8 cellular contexts compared by ENCODE assay signal in the genomic region with DNA sequence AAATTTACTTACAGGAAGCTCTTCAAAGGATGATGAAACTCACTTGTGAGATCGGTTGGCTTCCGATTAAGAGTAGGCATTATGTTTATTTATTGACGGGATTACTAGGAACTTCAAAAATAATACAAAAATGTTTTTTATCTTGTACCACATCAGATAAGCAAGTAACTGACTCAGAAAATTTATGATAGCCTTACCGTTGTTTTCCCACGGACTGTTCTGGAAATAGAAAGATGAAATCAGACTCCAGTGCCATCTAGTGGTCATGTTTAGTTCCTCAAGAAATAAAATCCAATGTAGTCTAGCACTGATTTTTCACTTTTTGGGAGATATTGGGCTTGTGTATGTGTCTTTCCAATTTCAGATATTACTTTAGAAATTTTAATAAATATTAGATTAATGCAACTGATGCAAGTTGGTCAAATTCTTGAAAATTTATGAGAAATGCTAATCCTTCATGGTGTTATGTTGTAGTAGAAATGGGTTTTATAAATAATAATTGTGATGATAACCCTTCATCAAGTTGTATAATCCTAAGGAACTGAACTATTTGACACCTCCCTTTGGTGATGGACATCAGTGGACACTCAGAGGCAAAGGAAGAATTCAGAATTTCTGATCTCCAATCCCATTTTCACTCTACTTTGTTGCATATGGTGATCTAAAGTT.
DNase-seq lines count a peak whose midpoint lies in the region; ATAC-seq lines count a peak whose summit lies in the region.

No MANE protein-coding gene starts in this region.

- POLR2A ChIA-PET in activated CD8-positive, alpha-beta T cell treated with anti-CD3 and anti-CD28 coated beads, Interleukin-2, amount 10 ng/mL, durations not matched to agents 7 days and 5 days (lab: Charles Lee): interaction anchor here (0.6 kb wide), 1 partner anchor 1735 kb away, joined by 3 read pairs; no protein-coding TSS in a partner anchor

- no peaks in the 10 kb centered on the region for H3K36me3 Mint-ChIP-seq in stimulated activated naive CD8-positive, alpha-beta T cell treated with anti-CD3 and anti-CD28 coated beads, Interleukin-15, Interleukin-2, amounts not matched to agents 100 ng/mL and 50 ng/mL, for 24 hours (ENCODE audit: low read depth)
- H3K36me3 Mint-ChIP-seq in activated CD8-positive, alpha-beta T cell treated with anti-CD3 and anti-CD28 coated beads, Interleukin-2, amount 10 ng/mL, durations not matched to agents 7 days and 5 days (ENCODE audit: low read depth): peaks cover 15% of the 10 kb centered on the region

- CTCF ChIA-PET in activated CD8-positive, alpha-beta T cell treated with anti-CD3 and anti-CD28 coated beads, Interleukin-2, amount 10 ng/mL, durations not matched to agents 7 days and 5 days (lab: Charles Lee): interaction anchor here (0.6 to 1.4 kb wide), 7 partner anchors 11 to 467 kb away, joined by 3 to 12 read pairs (median 3); no protein-coding TSS in a partner anchor

- peaks cover 18% of the 10 kb centered on the region for H3K4me1 Mint-ChIP-seq in stimulated activated naive CD8-positive, alpha-beta T cell treated with anti-CD3 and anti-CD28 coated beads, Interleukin-15, Interleukin-2, amounts not matched to agents 100 ng/mL and 50 ng/mL, for 24 hours (ENCODE audit: low read depth)
- peaks cover 49% of the 10 kb centered on the region for H3K4me1 Mint-ChIP-seq in activated CD8-positive, alpha-beta T cell treated with anti-CD3 and anti-CD28 coated beads, Interleukin-2, amount 10 ng/mL, durations not matched to agents 7 days and 5 days (ENCODE audit: low read depth)

- peak overlapping the region; percentile 47 for H3K4me3 Mint-ChIP-seq in stimulated activated naive CD8-positive, alpha-beta T cell treated with anti-CD3 and anti-CD28 coated beads, Interleukin-15, Interleukin-2, amounts not matched to agents 100 ng/mL and 50 ng/mL, for 24 hours
- peak overlapping the region; percentile 42 for H3K4me3 Mint-ChIP-seq in activated CD8-positive, alpha-beta T cell treated with anti-CD3 and anti-CD28 coated beads, Interleukin-2, amount 10 ng/mL, durations not matched to agents 7 days and 5 days

- no peak for DNase-seq in stimulated activated naive CD8-positive, alpha-beta T cell treated with anti-CD3 and anti-CD28 coated beads, Interleukin-15, Interleukin-2, amounts not matched to agents 100 U/mL and 50 U/mL, for 24 hours
- peak; percentile 2 for DNase-seq in NCI-H1436 treated with DMSO at 0.1 percent for 48 hours (lab: John Stamatoyannopoulos, UW)
- no peak for DNase-seq in activated CD8-positive, alpha-beta T cell treated with anti-CD3 and anti-CD28 coated beads, Interleukin-2, amount 10 ng/mL, durations not matched to agents 7 days and 5 days
- peak; percentile 47 for DNase-seq in glomerular visceral epithelial cell (ENCODE audit: extremely low spot score)
- DNase-seq in retina: peak; percentile 31

- no peak for ATAC-seq in stimulated activated naive CD8-positive, alpha-beta T cell treated with anti-CD3 and anti-CD28 coated beads, Interleukin-15, Interleukin-2, amounts not matched to agents 100 U/mL and 50 U/mL, for 24 hours
- no peak for ATAC-seq in activated CD8-positive, alpha-beta T cell treated with anti-CD3 and anti-CD28 coated beads, Interleukin-2, amount 10 ng/mL, durations not matched to agents 7 days and 5 days
- no peak for ATAC-seq in HG03097 (IDR thresholded peaks at IDR 0.05; ENCODE audit: low FRiP score, unreplicated experiment)
- ATAC-seq in HG03521 (IDR thresholded peaks at IDR 0.05; ENCODE audit: unreplicated experiment): no peak

- H3K9me3 Mint-ChIP-seq in stimulated activated naive CD8-positive, alpha-beta T cell treated with anti-CD3 and anti-CD28 coated beads, Interleukin-15, Interleukin-2, amounts not matched to agents 100 ng/mL and 50 ng/mL, for 24 hours: no peaks in the 10 kb centered on the region
- H3K9me3 Mint-ChIP-seq in activated CD8-positive, alpha-beta T cell treated with anti-CD3 and anti-CD28 coated beads, Interleukin-2, amount 10 ng/mL, durations not matched to agents 7 days and 5 days (ENCODE audit: insufficient read depth): peaks cover 13% of the 10 kb centered on the region

- H3K27me3 Mint-ChIP-seq in stimulated activated naive CD8-positive, alpha-beta T cell treated with anti-CD3 and anti-CD28 coated beads, Interleukin-15, Interleukin-2, amounts not matched to agents 100 ng/mL and 50 ng/mL, for 24 hours: no peaks in the 10 kb centered on the region
- H3K27me3 Mint-ChIP-seq in activated CD8-positive, alpha-beta T cell treated with anti-CD3 and anti-CD28 coated beads, Interleukin-2, amount 10 ng/mL, durations not matched to agents 7 days and 5 days (ENCODE audit: low read depth): peaks cover 10% of the 10 kb centered on the region

- no peak overlapping the region for H3K27ac Mint-ChIP-seq in stimulated activated naive CD8-positive, alpha-beta T cell treated with anti-CD3 and anti-CD28 coated beads, Interleukin-15, Interleukin-2, amounts not matched to agents 100 ng/mL and 50 ng/mL, for 24 hours
- H3K27ac Mint-ChIP-seq in activated CD8-positive, alpha-beta T cell treated with anti-CD3 and anti-CD28 coated beads, Interleukin-2, amount 10 ng/mL, durations not matched to agents 7 days and 5 days: no peak overlapping the region

Comparison
In these comparisons a context has a peak if more than half of its experiments do, and no peak if none do; other contexts are left out.
1. DNase-seq: peak in NCI-H1436 treated with DMSO at 0.1 percent for 48 hours (single experiment), glomerular visceral epithelial cell (single experiment) and retina (single experiment); none in stimulated activated naive CD8-positive, alpha-beta T cell treated with anti-CD3 and anti-CD28 coated beads, Interleukin-15, Interleukin-2, amounts not matched to agents 100 U/mL and 50 U/mL, for 24 hours (single experiment) and activated CD8-positive, alpha-beta T cell treated with anti-CD3 and anti-CD28 coated beads, Interleukin-2, amount 10 ng/mL, durations not matched to agents 7 days and 5 days (single experiment).